In the genomic region with DNA sequence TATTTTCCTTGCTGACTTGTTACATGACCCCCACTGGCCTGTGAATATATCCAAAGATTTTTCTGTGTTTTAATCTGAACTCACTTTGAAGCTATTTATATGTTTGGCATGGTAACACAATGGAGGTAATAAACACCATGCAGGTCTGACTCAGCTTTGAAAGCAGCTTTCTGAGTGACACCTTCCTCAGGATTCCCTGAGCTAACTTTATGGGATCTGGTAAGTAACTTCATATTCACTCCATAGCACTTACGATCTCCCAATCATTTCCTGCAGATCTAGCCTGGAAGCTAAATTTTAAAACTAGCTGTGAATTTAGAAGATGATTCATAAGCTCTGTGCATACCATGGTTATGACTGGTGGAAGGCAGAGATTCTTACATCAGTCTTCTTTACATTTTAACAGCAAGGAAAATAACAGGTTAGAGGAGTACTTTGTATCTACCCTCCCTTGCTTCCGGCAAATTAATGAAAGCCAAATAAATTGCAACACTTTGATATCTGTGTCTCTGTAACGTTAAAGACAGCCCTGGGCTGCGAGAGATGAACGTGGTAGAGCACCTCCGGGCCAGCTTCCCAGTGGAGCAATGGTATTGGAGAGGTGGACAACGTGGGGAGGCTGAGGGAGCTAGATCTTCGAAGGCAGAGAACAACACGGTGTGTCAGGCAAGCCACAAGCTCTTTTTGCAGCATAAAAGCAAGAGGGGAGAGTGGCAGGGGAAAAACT, we compare ENCODE assay signal across 8 cellular contexts.
DNase-seq lines count a peak whose midpoint lies in the region; ATAC-seq and TF ChIP-seq lines count a peak whose summit lies in the region.

No MANE protein-coding gene starts in this region.

- no peak overlapping the region for H2BK5ac ChIP-seq in trophoblast cell (ENCODE audit: low read depth, low read length, poor library complexity)

- DNase-seq in EH (ENCODE audit: low read depth) (peak; percentile 99), RWPE2 (ENCODE audit: low spot score) (peak; percentile 89), trophoblast cell (peak; percentile 88 to 98), NCI-H2029 (lab: John Stamatoyannopoulos, UW) (no peak), DMS114 treated with DMSO at 0.1 percent for 48 hours (lab: John Stamatoyannopoulos, UW; ENCODE audit: unreplicated experiment) (no peak), NCI-H2107 (lab: John Stamatoyannopoulos, UW) (no peak), AG08396 (ENCODE audit: low spot score) (no peak)

- H3K14ac ChIP-seq in trophoblast cell (ENCODE audit: low read length): no peak overlapping the region

- peak; percentile 69 for ATAC-seq in RWPE2 (ENCODE audit: low read depth)

- H3K4me3 ChIP-seq in RWPE2 (ENCODE audit: severe bottlenecking): no peak overlapping the region
- peak overlapping the region in 1 of 2 donors; percentile 11 for H3K4me3 ChIP-seq in esophagus (ENCODE audit: low read depth in 1 of 2, low read length in 2 of 2)
- no peak overlapping the region for H3K4me3 ChIP-seq in trophoblast cell (ENCODE audit: low read depth, low read length)

- H3K4me1 ChIP-seq in RWPE2 (ENCODE audit: insufficient read depth, poor library complexity, severe bottlenecking) (peaks cover 89% of the 10 kb centered on the region), esophagus (ENCODE audit: control insufficient read depth in 2 of 2, insufficient read depth in 2 of 2, low read length in 1 of 2) (peaks cover 4 to 29% of the 10 kb centered on the region in 2 donors), trophoblast cell (ENCODE audit: control insufficient read depth in 1 of 2, insufficient read depth in 2 of 2, low read length in 2 of 2) (peaks cover 2 to 6% of the 10 kb centered on the region in 2 experiments)

- no peak overlapping the region for H3K23ac ChIP-seq in trophoblast cell (ENCODE audit: low read length)

- H2BK12ac ChIP-seq in trophoblast cell (ENCODE audit: low read length): no peak overlapping the region

- H2AK5ac ChIP-seq in trophoblast cell (ENCODE audit: low read length): no peak overlapping the region

- H3K4me2 ChIP-seq in trophoblast cell (ENCODE audit: low read length): no peak overlapping the region

- H3K27ac ChIP-seq in RWPE2 (ENCODE audit: poor library complexity, severe bottlenecking): peak overlapping the region; percentile 100
- H3K27ac ChIP-seq in esophagus (ENCODE audit: low read depth in 2 of 2, low read length in 1 of 2): peak overlapping the region; percentile 95 to 96
- peak overlapping the region; percentile 63 for H3K27ac ChIP-seq in trophoblast cell (ENCODE audit: low read depth, low read length)

- no peak overlapping the region for H3K18ac ChIP-seq in trophoblast cell (ENCODE audit: low read length)

- H3K79me2 ChIP-seq in trophoblast cell (ENCODE audit: control insufficient read depth, insufficient read depth, low read length, poor library complexity): no peaks in the 10 kb centered on the region

- H4K12ac ChIP-seq in trophoblast cell (ENCODE audit: low read depth, low read length): no peak overlapping the region

- H3K9ac ChIP-seq in trophoblast cell (ENCODE audit: low read length): no peak overlapping the region

- H3K27me3 ChIP-seq in RWPE2 (ENCODE audit: insufficient read depth, poor library complexity, severe bottlenecking) (no peaks in the 10 kb centered on the region), esophagus (ENCODE audit: control insufficient read depth in 1 of 2, insufficient read depth in 2 of 2, low read length in 2 of 2) (no peaks in the 10 kb centered on the region), trophoblast cell (ENCODE audit: insufficient read depth, low read length) (no peaks in the 10 kb centered on the region)

- H3K4ac ChIP-seq in trophoblast cell (ENCODE audit: low read depth, low read length): no peak overlapping the region

- no peak overlapping the region for H2BK120ac ChIP-seq in trophoblast cell (ENCODE audit: insufficient read depth, low read length, poor library complexity)

- H4K91ac ChIP-seq in trophoblast cell (ENCODE audit: low read depth, low read length): peak overlapping the region; percentile 10

- no peaks in the 10 kb centered on the region for H3K79me1 ChIP-seq in trophoblast cell (ENCODE audit: low read length)

- no peak for TF ChIP-seq CTCF in RWPE2 (IDR thresholded peaks at IDR 0.05; ENCODE audit: poor library complexity, severe bottlenecking)

- no peak overlapping the region for H4K8ac ChIP-seq in trophoblast cell (ENCODE audit: low read depth, low read length)

- no peak overlapping the region for H2AFZ ChIP-seq in trophoblast cell (ENCODE audit: insufficient read depth, low read length, poor library complexity)

- 37 to 40% methylated on average over 9 of the region's 9 CpGs for WGBS in esophagus, 2 donors
- no CpG with 5 or more reads among the region's 9 CpGs for WGBS in trophoblast cell (ENCODE audit: extremely low coverage, insufficient coverage, insufficient read length)

- H3K36me3 ChIP-seq in RWPE2 (ENCODE audit: low read depth) (peaks cover 92% of the 10 kb centered on the region), esophagus (ENCODE audit: control insufficient read depth in 2 of 2, insufficient read depth in 2 of 2, low read length in 1 of 2) (peaks cover 0 to 8% of the 10 kb centered on the region in 2 donors), trophoblast cell (ENCODE audit: control insufficient read depth in 1 of 2, insufficient read depth in 2 of 2, low read length in 2 of 2) (no peaks in the 10 kb centered on the region)

- H3K9me3 ChIP-seq in RWPE2 (ENCODE audit: severe bottlenecking): no peaks in the 10 kb centered on the region
- H3K9me3 ChIP-seq in esophagus (ENCODE audit: control insufficient read depth in 2 of 2, insufficient read depth in 1 of 2, low read depth in 1 of 2, low read length in 1 of 2): no peaks in the 10 kb centered on the region
- H3K9me3 ChIP-seq in trophoblast cell (ENCODE audit: insufficient read depth, low read depth, low read length): no peaks in the 10 kb centered on the region

Comparison
In these comparisons a context has a peak if more than half of its experiments do, and no peak if none do; other contexts are left out.
1. DNase-seq: peak in EH (single experiment), RWPE2 (single experiment) and trophoblast cell (2 of 2); none in NCI-H2029 (single experiment), DMS114 treated with DMSO at 0.1 percent for 48 hours (single experiment), NCI-H2107 (single experiment) and AG08396 (single experiment).
2. Peak in every context shown above with its lines, with median percentiles within 50 percentile points of each other: H3K27ac ChIP-seq.